20 cellular contexts compared by ENCODE assay signal in the genomic region with DNA sequence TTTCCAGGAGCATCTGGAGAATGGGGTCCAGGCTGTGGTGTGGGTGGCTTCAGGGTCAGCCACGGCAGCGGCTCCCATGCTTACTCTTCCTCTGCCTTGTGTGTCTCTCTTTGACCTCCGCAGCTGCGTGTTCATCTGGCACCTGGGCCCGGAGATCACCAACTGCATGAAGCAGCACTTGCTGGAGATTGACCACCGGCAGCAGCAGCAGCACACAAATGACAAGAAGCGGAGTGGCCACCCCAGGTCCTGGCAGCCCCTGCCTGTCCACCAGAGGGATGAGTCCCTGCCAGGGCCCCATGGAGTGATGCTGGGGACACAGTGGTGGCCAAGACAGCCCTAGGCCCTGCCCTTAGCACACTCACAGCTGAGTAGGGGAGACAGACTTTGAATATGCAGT. TPM values are rescaled to one million over a fixed set of nuclear protein-coding genes. Genes with fewer than 3 reads are reported as not detected.
DNase-seq lines count a peak whose midpoint lies in the region; ATAC-seq and TF ChIP-seq lines count a peak whose summit lies in the region.
"Had no signal": no experiment of that assay in that cellular context is flagged by ENCODE, and none has a peak within 500 bp of the region (broad histone marks: within the 10 kb centered on the region; RNA-seq: fewer than 3 reads in every experiment).

No MANE protein-coding gene starts in this region.

- H3K4me3 Mint-ChIP-seq in activated naive CD4-positive, alpha-beta T cell treated with anti-CD3 and anti-CD28 coated beads for 36 hours, result no peak overlapping the region
- H3K4me3 Mint-ChIP-seq in activated CD8-positive, alpha-beta T cell treated with anti-CD3 and anti-CD28 coated beads for 36 hours, result no peak overlapping the region
- no peak overlapping the region for H3K4me3 Mint-ChIP-seq in chondrocyte (ENCODE audit: unreplicated experiment)
- H3K4me3 Mint-ChIP-seq: CD4-positive, alpha-beta memory T cell; GM23338 had no signal

- intact Hi-C loops in activated naive CD4-positive, alpha-beta T cell treated with anti-CD3 and anti-CD28 coated beads for 36 hours (cut with micrococcal nuclease), result no loop called here
- intact Hi-C loops in activated CD8-positive, alpha-beta T cell treated with anti-CD3 and anti-CD28 coated beads for 36 hours (cut with micrococcal nuclease), result no loop called here

- peaks cover 12% of the 10 kb centered on the region for H3K4me1 Mint-ChIP-seq in activated naive CD4-positive, alpha-beta T cell treated with anti-CD3 and anti-CD28 coated beads for 36 hours (ENCODE audit: low read depth)
- H3K4me1 Mint-ChIP-seq in activated CD8-positive, alpha-beta T cell treated with anti-CD3 and anti-CD28 coated beads for 36 hours (ENCODE audit: low read depth), result peaks cover 20% of the 10 kb centered on the region
- no peaks in the 10 kb centered on the region for H3K4me1 Mint-ChIP-seq in chondrocyte (ENCODE audit: low read depth)
- H3K4me1 Mint-ChIP-seq: GM23338 had no signal

- no peak for TF ChIP-seq CTCF in activated CD8-positive, alpha-beta T cell treated with anti-CD3 and anti-CD28 coated beads for 36 hours (IDR thresholded peaks at IDR 0.05)
- TF ChIP-seq CTCF in chondrocyte (IDR thresholded peaks at IDR 0.05), result no peak

- no peaks in the 10 kb centered on the region for H3K27me3 Mint-ChIP-seq in activated naive CD4-positive, alpha-beta T cell treated with anti-CD3 and anti-CD28 coated beads for 36 hours (ENCODE audit: low read depth)
- no peaks in the 10 kb centered on the region for H3K27me3 Mint-ChIP-seq in activated CD8-positive, alpha-beta T cell treated with anti-CD3 and anti-CD28 coated beads for 36 hours
- H3K27me3 Mint-ChIP-seq in chondrocyte (ENCODE audit: low read depth), result no peaks in the 10 kb centered on the region
- H3K27me3 Mint-ChIP-seq: CD4-positive, alpha-beta memory T cell had no signal

- H3K27ac Mint-ChIP-seq in activated naive CD4-positive, alpha-beta T cell treated with anti-CD3 and anti-CD28 coated beads, Interleukin-2, amount 50 U/mL, for 72 hours, result peak overlapping the region; percentile 29 to 76
- no peak overlapping the region for H3K27ac Mint-ChIP-seq in activated naive CD4-positive, alpha-beta T cell treated with anti-CD3 and anti-CD28 coated beads for 36 hours
- H3K27ac Mint-ChIP-seq in activated CD8-positive, alpha-beta T cell treated with anti-CD3 and anti-CD28 coated beads for 36 hours, result peak overlapping the region; percentile 81
- H3K27ac Mint-ChIP-seq in chondrocyte (ENCODE audit: unreplicated experiment), result no peak overlapping the region
- H3K27ac Mint-ChIP-seq: GM23338 had no signal

- H3K27ac ChIP-seq in substantia nigra (ENCODE audit: low read depth, low read length, poor library complexity, severe bottlenecking), result peak overlapping the region; percentile 88
- H3K27ac ChIP-seq: KMS-11, PC-9 had no signal

- no peaks in the 10 kb centered on the region for H3K9me3 Mint-ChIP-seq in activated naive CD4-positive, alpha-beta T cell treated with anti-CD3 and anti-CD28 coated beads, Interleukin-2, amount 50 U/mL, for 72 hours
- no peaks in the 10 kb centered on the region for H3K9me3 Mint-ChIP-seq in activated naive CD4-positive, alpha-beta T cell treated with anti-CD3 and anti-CD28 coated beads for 36 hours
- no peaks in the 10 kb centered on the region for H3K9me3 Mint-ChIP-seq in activated CD8-positive, alpha-beta T cell treated with anti-CD3 and anti-CD28 coated beads for 36 hours
- no peaks in the 10 kb centered on the region for H3K9me3 Mint-ChIP-seq in chondrocyte (ENCODE audit: low read depth)
- H3K9me3 Mint-ChIP-seq: CD4-positive, alpha-beta memory T cell; GM23338 had no signal

- peaks cover 27 to 34% of the 10 kb centered on the region in 2 donors for H3K36me3 Mint-ChIP-seq in activated naive CD4-positive, alpha-beta T cell treated with anti-CD3 and anti-CD28 coated beads, Interleukin-2, amount 50 U/mL, for 72 hours
- H3K36me3 Mint-ChIP-seq in activated naive CD4-positive, alpha-beta T cell treated with anti-CD3 and anti-CD28 coated beads for 36 hours (ENCODE audit: low read depth), result peaks cover 41% of the 10 kb centered on the region
- H3K36me3 Mint-ChIP-seq in activated CD8-positive, alpha-beta T cell treated with anti-CD3 and anti-CD28 coated beads for 36 hours (ENCODE audit: low read depth), result peaks cover 49% of the 10 kb centered on the region
- H3K36me3 Mint-ChIP-seq in chondrocyte (ENCODE audit: low read depth), result peaks cover 10% of the 10 kb centered on the region
- H3K36me3 Mint-ChIP-seq: CD4-positive, alpha-beta memory T cell had no signal

- peak; percentile 23 for ATAC-seq in activated naive CD4-positive, alpha-beta T cell treated with anti-CD3 and anti-CD28 coated beads, Interleukin-2, amount 50 U/mL, for 72 hours
- peak; percentile 6 for ATAC-seq in activated CD8-positive, alpha-beta T cell treated with anti-CD3 and anti-CD28 coated beads for 36 hours
- no peak for ATAC-seq in HG03108 (IDR thresholded peaks at IDR 0.05; ENCODE audit: unreplicated experiment)
- ATAC-seq: GM23338, Right ventricle myocardium inferior had no signal

- CTCF ChIA-PET in activated naive CD4-positive, alpha-beta T cell treated with anti-CD3 and anti-CD28 coated beads for 36 hours (lab: Charles Lee), result no interaction called here
- CTCF ChIA-PET in activated CD8-positive, alpha-beta T cell treated with anti-CD3 and anti-CD28 coated beads for 36 hours (lab: Charles Lee), result no interaction called here

- POLR2A ChIA-PET in activated CD8-positive, alpha-beta T cell treated with anti-CD3 and anti-CD28 coated beads for 36 hours (lab: Charles Lee), result no interaction called here

- no peak for DNase-seq in activated naive CD4-positive, alpha-beta T cell treated with anti-CD3 and anti-CD28 coated beads, Interleukin-2, amount 50 U/mL, for 72 hours (ENCODE audit: low spot score in 2 of 2)
- no peak for DNase-seq in activated naive CD4-positive, alpha-beta T cell treated with anti-CD3 and anti-CD28 coated beads for 36 hours
- DNase-seq in activated CD8-positive, alpha-beta T cell treated with anti-CD3 and anti-CD28 coated beads for 36 hours, result no peak
- DNase-seq in chondrocyte (ENCODE audit: low spot score) (peak; percentile 91), substantia nigra (lab: John Stamatoyannopoulos, UW) (no peak), cerebellar nuclear complex (lab: John Stamatoyannopoulos, UW) (no peak), NCI-H128 (lab: John Stamatoyannopoulos, UW; ENCODE audit: unreplicated experiment) (no peak)
- DNase-seq: BE2C; CD4-positive, alpha-beta memory T cell; DND-41; GDM1; NCI-H1092; NCI-H187; NCI-H774; PC-9 had no signal

RNA-seq across cellular contexts. Expression of a gene that starts 18.4 kb away (rescaled TPM):
- not detected for total RNA-seq in activated naive CD4-positive, alpha-beta T cell treated with anti-CD3 and anti-CD28 coated beads, Interleukin-2, amount 50 U/mL, for 72 hours
- total RNA-seq in activated naive CD4-positive, alpha-beta T cell treated with anti-CD3 and anti-CD28 coated beads for 36 hours, result not detected
- not detected for total RNA-seq in activated CD8-positive, alpha-beta T cell treated with anti-CD3 and anti-CD28 coated beads for 36 hours
- not detected in 3 replicates for total RNA-seq in chondrocyte
- total RNA-seq: CD4-positive, alpha-beta memory T cell; GM23338; MCF 10A; PC-9; Right ventricle myocardium inferior had no signal

RNA-seq across cellular contexts. Expression of a gene that starts 22.1 kb away (rescaled TPM):
- 10 to 100 TPM; 39.1 to 66.3 TPM for total RNA-seq in activated naive CD4-positive, alpha-beta T cell treated with anti-CD3 and anti-CD28 coated beads, Interleukin-2, amount 50 U/mL, for 72 hours
- total RNA-seq in activated naive CD4-positive, alpha-beta T cell treated with anti-CD3 and anti-CD28 coated beads for 36 hours, result 10 to 100 TPM; 86.8 to 87.4 TPM
- 10 to 100 TPM; 68.4 to 76.5 TPM for total RNA-seq in activated CD8-positive, alpha-beta T cell treated with anti-CD3 and anti-CD28 coated beads for 36 hours
- 43.5 to 61.6 TPM (median 49.2 TPM) in 3 replicates for total RNA-seq in chondrocyte

RNA-seq across cellular contexts. Expression of a gene that starts 22.7 kb away (rescaled TPM):
- 100 to 1,000 TPM in 1 of 2 donors, 10 to 100 TPM in 1; 94.4 to 107 TPM for total RNA-seq in activated naive CD4-positive, alpha-beta T cell treated with anti-CD3 and anti-CD28 coated beads, Interleukin-2, amount 50 U/mL, for 72 hours
- total RNA-seq in activated naive CD4-positive, alpha-beta T cell treated with anti-CD3 and anti-CD28 coated beads for 36 hours, result 100 to 1,000 TPM; 104 to 105 TPM
- total RNA-seq in activated CD8-positive, alpha-beta T cell treated with anti-CD3 and anti-CD28 coated beads for 36 hours, result 10 to 100 TPM; 74.9 to 81.7 TPM
- total RNA-seq in chondrocyte, result 181 to 201 TPM (median 199 TPM) in 3 replicates

RNA-seq across cellular contexts. Expression of a gene that starts 37.9 kb away (rescaled TPM):
- total RNA-seq in activated naive CD4-positive, alpha-beta T cell treated with anti-CD3 and anti-CD28 coated beads, Interleukin-2, amount 50 U/mL, for 72 hours, result 10 to 100 TPM; 17.5 to 84.0 TPM
- total RNA-seq in activated naive CD4-positive, alpha-beta T cell treated with anti-CD3 and anti-CD28 coated beads for 36 hours, result 10 to 100 TPM; 23.7 to 25.6 TPM
- 10 to 100 TPM; 19.8 to 22.6 TPM for total RNA-seq in activated CD8-positive, alpha-beta T cell treated with anti-CD3 and anti-CD28 coated beads for 36 hours
- 3.0 to 6.0 TPM (median 3.7 TPM) in 3 replicates for total RNA-seq in chondrocyte

RNA-seq across cellular contexts. Expression of a gene that starts 38.5 kb away (rescaled TPM):
- total RNA-seq in activated naive CD4-positive, alpha-beta T cell treated with anti-CD3 and anti-CD28 coated beads, Interleukin-2, amount 50 U/mL, for 72 hours, result 1 to 10 TPM; 3.5 to 4.1 TPM
- 1 to 10 TPM; 1.1 to 1.2 TPM for total RNA-seq in activated naive CD4-positive, alpha-beta T cell treated with anti-CD3 and anti-CD28 coated beads for 36 hours
- total RNA-seq in activated CD8-positive, alpha-beta T cell treated with anti-CD3 and anti-CD28 coated beads for 36 hours, result 1 to 10 TPM; 3.4 to 3.7 TPM
- total RNA-seq in chondrocyte, result 6.6 to 10.2 TPM (median 8.9 TPM) in 3 replicates

Comparison
In these comparisons a context has a peak if more than half of its experiments do, and no peak if none do; other contexts are left out.
1. H3K27ac Mint-ChIP-seq: peak in activated naive CD4-positive, alpha-beta T cell treated with anti-CD3 and anti-CD28 coated beads, Interleukin-2, amount 50 U/mL, for 72 hours (2 of 2) and activated CD8-positive, alpha-beta T cell treated with anti-CD3 and anti-CD28 coated beads for 36 hours (single experiment); none in activated naive CD4-positive, alpha-beta T cell treated with anti-CD3 and anti-CD28 coated beads for 36 hours (single experiment) and chondrocyte (single experiment).